ENCODE assay signal across 31 cellular contexts in genomic region chr19:18348171-18348570, GRCh38. TPM values are rescaled to one million over a fixed set of nuclear protein-coding genes. Genes with fewer than 3 reads are reported as not detected.
"Had no signal": no experiment of that assay in that cellular context is flagged by ENCODE, and none has a peak within 500 bp of the region (broad histone marks: within the 10 kb centered on the region; RNA-seq: fewer than 3 reads in every experiment).

No MANE protein-coding gene starts in this region.

- H3K36me3 ChIP-seq: esophagus squamous epithelium, ovary had no signal

- DNase-seq: activated CD4-positive, alpha-beta memory T cell treated with anti-CD3 and anti-CD28 coated beads for 36 hours; activated CD4-positive, alpha-beta T cell treated with anti-CD3 and anti-CD28 coated beads for 48 hours; activated gamma-delta T cell treated with Interleukin-2 at 50 U/mL for 16 hours; activated naive CD4-positive, alpha-beta T cell treated with anti-CD3 and anti-CD28 coated beads, Interleukin-2, amount 50 U/mL, for 16 hours; activated T-cell treated with anti-CD3 and anti-CD28 coated beads, Interleukin-2, amount 50 U/mL, for 4 hours; amniotic stem cell; caudate nucleus; effector CD4-positive, alpha-beta T cell; esophagus squamous epithelium; foreskin melanocyte; heart right ventricle; left lung; mucosa of descending colon; ovary; right lobe of liver; stimulated activated CD4-positive, alpha-beta T cell treated with anti-CD3 and anti-CD28 coated beads, Interleukin-2, amount 100 ng/mL, for 48 hours; stimulated activated naive CD8-positive, alpha-beta T cell treated with anti-CD3 and anti-CD28 coated beads, Interleukin-15, amount 100 ng/mL, for 72 hours; substantia nigra; upper lobe of left lung had no signal

- H3K9me3 Mint-ChIP-seq: activated CD4-positive, alpha-beta memory T cell treated with anti-CD3 and anti-CD28 coated beads for 36 hours; activated T-cell treated with anti-CD3 and anti-CD28 coated beads, Interleukin-2, amount 50 U/mL, for 4 hours; activated T-helper 17 cell treated with anti-CD3 and anti-CD28 coated beads, Interleukin-2, amount 50 U/mL, for 72 hours; dendritic cell treated with granulocyte-macrophage colony-stimulating factor and Interleukin-4, amounts not matched to agents 40 ng/mL and 50 ng/mL, for 4 days; natural killer cell treated with Interleukin-12 subunit alpha and Interleukin-12 subunit beta and Interleukin-15 and Interleukin-18, amount 100 ng/mL, for 72 hours; stimulated activated naive CD8-positive, alpha-beta T cell treated with anti-CD3 and anti-CD28 coated beads, Interleukin-15, amount 100 ng/mL, for 72 hours; T-helper 2 cell treated with Interferon-gamma antibody and Interleukin-4, amounts not matched to agents 5 μg/mL and 100 μg/mL, for 36 hours had no signal

- H3K27me3 Mint-ChIP-seq: activated CD4-positive, alpha-beta memory T cell treated with anti-CD3 and anti-CD28 coated beads for 36 hours; activated T-helper 17 cell treated with anti-CD3 and anti-CD28 coated beads, Interleukin-2, amount 50 U/mL, for 72 hours; dendritic cell treated with granulocyte-macrophage colony-stimulating factor and Interleukin-4, amounts not matched to agents 40 ng/mL and 50 ng/mL, for 4 days; natural killer cell treated with Interleukin-12 subunit alpha and Interleukin-12 subunit beta and Interleukin-15 and Interleukin-18, amount 100 ng/mL, for 72 hours; progenitor cell of endocrine pancreas; stimulated activated naive CD8-positive, alpha-beta T cell treated with anti-CD3 and anti-CD28 coated beads, Interleukin-15, amount 100 ng/mL, for 72 hours had no signal

- H3K27ac Mint-ChIP-seq: activated CD4-positive, alpha-beta memory T cell treated with anti-CD3 and anti-CD28 coated beads for 36 hours; activated T-helper 17 cell treated with anti-CD3 and anti-CD28 coated beads, Interleukin-2, amount 50 U/mL, for 72 hours; dendritic cell treated with granulocyte-macrophage colony-stimulating factor and Interleukin-4, amounts not matched to agents 40 ng/mL and 50 ng/mL, for 4 days; progenitor cell of endocrine pancreas; stimulated activated naive CD8-positive, alpha-beta T cell treated with anti-CD3 and anti-CD28 coated beads, Interleukin-15, amount 100 ng/mL, for 72 hours; T-helper 2 cell treated with Interferon-gamma antibody and Interleukin-4, amounts not matched to agents 5 μg/mL and 100 μg/mL, for 36 hours had no signal

- H3K27ac ChIP-seq: epithelial cell of prostate, esophagus squamous epithelium, heart right ventricle, left lung, neutrophil, ovary, right lobe of liver, upper lobe of left lung had no signal

- ATAC-seq: activated T-cell treated with anti-CD3 and anti-CD28 coated beads, Interleukin-2, amount 50 U/mL, for 4 hours; activated T-helper 17 cell treated with anti-CD3 and anti-CD28 coated beads, Interleukin-2, amount 50 U/mL, for 72 hours; heart right ventricle; left lung; mucosa of descending colon; natural killer cell treated with Interleukin-12 subunit alpha and Interleukin-12 subunit beta and Interleukin-15 and Interleukin-18, amount 100 ng/mL, for 72 hours; stimulated activated naive CD8-positive, alpha-beta T cell treated with anti-CD3 and anti-CD28 coated beads, Interleukin-15, amount 100 ng/mL, for 72 hours had no signal

- H3K27me3 ChIP-seq: esophagus squamous epithelium, heart right ventricle, left lung, neutrophil, ovary, right lobe of liver, upper lobe of left lung had no signal

- H3K9me3 ChIP-seq: esophagus squamous epithelium, heart right ventricle, left lung, mucosa of descending colon, neutrophil, ovary, right lobe of liver, upper lobe of left lung had no signal

- H3K4me3 Mint-ChIP-seq: activated CD4-positive, alpha-beta memory T cell treated with anti-CD3 and anti-CD28 coated beads for 36 hours; activated T-cell treated with anti-CD3 and anti-CD28 coated beads, Interleukin-2, amount 50 U/mL, for 4 hours; activated T-helper 17 cell treated with anti-CD3 and anti-CD28 coated beads, Interleukin-2, amount 50 U/mL, for 72 hours; dendritic cell treated with granulocyte-macrophage colony-stimulating factor and Interleukin-4, amounts not matched to agents 40 ng/mL and 50 ng/mL, for 4 days; natural killer cell treated with Interleukin-12 subunit alpha and Interleukin-12 subunit beta and Interleukin-15 and Interleukin-18, amount 100 ng/mL, for 72 hours; stimulated activated naive CD8-positive, alpha-beta T cell treated with anti-CD3 and anti-CD28 coated beads, Interleukin-15, amount 100 ng/mL, for 72 hours; T-helper 2 cell treated with Interferon-gamma antibody and Interleukin-4, amounts not matched to agents 5 μg/mL and 100 μg/mL, for 36 hours had no signal

- H3K4me3 ChIP-seq: esophagus squamous epithelium, heart right ventricle, left lung, lung, mucosa of descending colon, ovary, right lobe of liver, upper lobe of left lung had no signal

- H3K36me3 Mint-ChIP-seq: natural killer cell treated with Interleukin-12 subunit alpha and Interleukin-12 subunit beta and Interleukin-15 and Interleukin-18, amount 100 ng/mL, for 72 hours had no signal

- H3K4me1 ChIP-seq: heart right ventricle, right lobe of liver, upper lobe of left lung had no signal

- H3K4me1 Mint-ChIP-seq: stimulated activated naive CD8-positive, alpha-beta T cell treated with anti-CD3 and anti-CD28 coated beads, Interleukin-15, amount 100 ng/mL, for 72 hours had no signal

RNA-seq across cellular contexts. Expression of gene GDF15, which starts 37.8 kb away (rescaled TPM):
- total RNA-seq: activated CD4-positive, alpha-beta memory T cell treated with anti-CD3 and anti-CD28 coated beads for 36 hours had no signal

RNA-seq across cellular contexts. Expression of gene LRRC25, which starts 49.3 kb away (rescaled TPM):
- total RNA-seq: activated CD4-positive, alpha-beta memory T cell treated with anti-CD3 and anti-CD28 coated beads for 36 hours; activated T-cell treated with anti-CD3 and anti-CD28 coated beads, Interleukin-2, amount 50 U/mL, for 4 hours; activated T-helper 17 cell treated with anti-CD3 and anti-CD28 coated beads, Interleukin-2, amount 50 U/mL, for 72 hours; astrocyte; glomerular endothelial cell; myocyte; natural killer cell treated with Interleukin-12 subunit alpha and Interleukin-12 subunit beta and Interleukin-15 and Interleukin-18, amount 100 ng/mL, for 72 hours; progenitor cell of endocrine pancreas; renal cortical epithelial cell had no signal
